ENCODE assay signal across 13 cellular contexts in genomic region chr4:143287571-143287923, GRCh38. TPM values are rescaled to one million over a fixed set of nuclear protein-coding genes. Genes with fewer than 3 reads are reported as not detected.
A peak's percentile ranks its signal among the peaks of the same experiment; 100 is the strongest.
DNase-seq lines count a peak whose midpoint lies in the region; ATAC-seq and TF ChIP-seq lines count a peak whose summit lies in the region.
"Had no signal": no experiment of that assay in that cellular context is flagged by ENCODE, and none has a peak within 500 bp of the region (broad histone marks: within the 10 kb centered on the region; RNA-seq: fewer than 3 reads in every experiment).

No MANE protein-coding gene starts in this region.

- intact Hi-C loops in PC-9 (cut with micrococcal nuclease; ENCODE audit: unreplicated experiment), result no loop called here

- H3K4me3 ChIP-seq in PC-9 (no peak overlapping the region), fibroblast of lung (replicated peaks in 1 of 4; ENCODE audit: control extremely low read depth in 1 of 4, insufficient read depth in 1 of 4, low read depth in 3 of 4, low read length in 4 of 4) (no peak overlapping the region), skeletal muscle satellite cell (ENCODE audit: low read length) (no peak overlapping the region)

- H3K36me3 ChIP-seq in PC-9 (ENCODE audit: low read depth) (no peaks in the 10 kb centered on the region), fibroblast of lung (ENCODE audit: control insufficient read depth, insufficient read depth, low read length) (no peaks in the 10 kb centered on the region), skeletal muscle satellite cell (ENCODE audit: insufficient read depth, low read length) (no peaks in the 10 kb centered on the region)

- POLR2A ChIA-PET in PC-9 (lab: Charles Lee; ENCODE audit: unreplicated experiment), result interaction anchor here (0.6 kb wide), 2 partner anchors 272 to 814 kb away, joined by 3 to 6 read pairs; no protein-coding TSS in a partner anchor

- peak; percentile 4 for DNase-seq in ELR (ENCODE audit: low read depth)
- no peak for DNase-seq in PC-9
- DNase-seq in fibroblast of lung (ENCODE audit: low read depth in 2 of 2), result no peak
- DNase-seq in GM13977 (ENCODE audit: low spot score), result no peak
- no peak for DNase-seq in NCI-H2171 treated with DMSO at 0.1 percent for 48 hours (lab: John Stamatoyannopoulos, UW)
- no peak for DNase-seq in AG20443 (ENCODE audit: low spot score)
- DNase-seq: activated CD4-positive, alpha-beta T cell treated with anti-CD3 and anti-CD28 coated beads for 1 hour; activated T-cell treated with anti-CD3 and anti-CD28 coated beads, Interleukin-2, amount 50 U/mL, for 4 hours; kidney; NCI-H2029 treated with DMSO at 0.1 percent for 48 hours had no signal

- H4K20me1 ChIP-seq in PC-9 (ENCODE audit: insufficient read depth) (no peaks in the 10 kb centered on the region), fibroblast of lung (ENCODE audit: control insufficient read depth, extremely low read depth, insufficient read depth, low read length) (no peaks in the 10 kb centered on the region)

- H3K27ac ChIP-seq in PC-9, result no peak overlapping the region
- peak overlapping the region; percentile 37 for H3K27ac ChIP-seq in fibroblast of lung (ENCODE audit: insufficient read depth, low read length)

- H3K9me3 ChIP-seq in PC-9 (ENCODE audit: insufficient read depth, low read depth), result no peaks in the 10 kb centered on the region
- no peaks in the 10 kb centered on the region for H3K9me3 ChIP-seq in fibroblast of lung (ENCODE audit: control insufficient read depth, insufficient read depth, low read depth, low read length)
- no peaks in the 10 kb centered on the region for H3K9me3 ChIP-seq in skeletal muscle satellite cell (replicated peaks; ENCODE audit: low read length)

- H3K4me1 ChIP-seq in PC-9 (replicated peaks; ENCODE audit: insufficient read depth) (peaks cover 15% of the 10 kb centered on the region), fibroblast of lung (ENCODE audit: control insufficient read depth, extremely low read depth, insufficient read depth, low read length) (peaks cover 11% of the 10 kb centered on the region), skeletal muscle satellite cell (ENCODE audit: control insufficient read depth, insufficient read depth, low read length) (peaks cover 19% of the 10 kb centered on the region)

- no peak overlapping the region for H3K9ac ChIP-seq in fibroblast of lung (ENCODE audit: insufficient read depth, low read length)
- peak overlapping the region; percentile 51 for H3K9ac ChIP-seq in skeletal muscle satellite cell (ENCODE audit: low read depth, low read length)

- H3F3A ChIP-seq in PC-9 (ENCODE audit: insufficient read depth, low read depth), result no peaks in the 10 kb centered on the region

- H3K79me2 ChIP-seq in PC-9 (ENCODE audit: low read depth) (no peaks in the 10 kb centered on the region), fibroblast of lung (ENCODE audit: control insufficient read depth, insufficient read depth, low read length) (no peaks in the 10 kb centered on the region)

- H3K4me2 ChIP-seq in PC-9 (no peak overlapping the region), fibroblast of lung (ENCODE audit: extremely low read depth, insufficient read depth, low read length) (no peak overlapping the region), skeletal muscle satellite cell (ENCODE audit: low read length) (peak overlapping the region; percentile 68)

- in situ Hi-C loops in GM13977 (cut with MboI; ENCODE audit: low pct_unique_long_range_greater_than_20kb, low sequenced_read_pairs, unreplicated experiment), result no loop called here

- CTCF ChIA-PET in PC-9 (lab: Charles Lee), result no interaction called here

- H3K9me2 ChIP-seq in PC-9 (ENCODE audit: insufficient read depth), result no peaks in the 10 kb centered on the region

- H3K27me3 ChIP-seq in PC-9 (ENCODE audit: insufficient read depth, low read depth), result no peaks in the 10 kb centered on the region
- H3K27me3 ChIP-seq in fibroblast of lung (ENCODE audit: control insufficient read depth, insufficient read depth, low read length), result no peaks in the 10 kb centered on the region
- no peaks in the 10 kb centered on the region for H3K27me3 ChIP-seq in skeletal muscle satellite cell (ENCODE audit: control insufficient read depth, insufficient read depth, low read length)

- BruUV-seq in PC-9 (replicated peaks; lab: Mats Ljungman, UMichigan), result no TSS peak

- ATAC-seq in GM18873 (IDR thresholded peaks at IDR 0.05; ENCODE audit: low FRiP score, unreplicated experiment), result no peak
- ATAC-seq: activated T-cell treated with anti-CD3 and anti-CD28 coated beads, Interleukin-2, amount 50 U/mL, for 4 hours; natural killer cell treated with Interleukin-12 subunit alpha and Interleukin-12 subunit beta and Interleukin-15 and Interleukin-18, amount 100 ng/mL, for 72 hours had no signal

- TF ChIP-seq CTCF in PC-9 (conservative IDR thresholded peaks at IDR 0.05) (no peak), fibroblast of lung (conservative IDR thresholded peaks at IDR 0.05 in 1 of 2, IDR thresholded peaks at IDR 0.05 in 1 of 2; ENCODE audit: low read depth in 1 of 2, low read length in 2 of 2) (no peak), GM13977 (IDR thresholded peaks at IDR 0.05; ENCODE audit: extremely low read depth, insufficient read depth, missing control alignments) (no peak)

- 0 out of 2 replicates have a peak overlapping the region, but pooled peaks have one; percentile 28 for H2AFZ ChIP-seq in PC-9
- peak overlapping the region; percentile 61 for H2AFZ ChIP-seq in fibroblast of lung (ENCODE audit: low read length)

RNA-seq across cellular contexts. Expression of gene GAB1, which starts 49.1 kb away (rescaled TPM):
- total RNA-seq in PC-9 (2021) (27.4 and 29.4 TPM in 2 replicates), fibroblast of lung (8.5 and 10.6 TPM in 2 replicates)
- polyA plus RNA-seq in fibroblast of lung, result 13.7 and 18.0 TPM in 2 replicates
- polyA plus RNA-seq in fibroblast of lung (2012), result 8.5 and 13.5 TPM in 2 replicates
- 4.3 and 10.0 TPM in 2 replicates for polyA minus RNA-seq in fibroblast of lung (ENCODE audit: low replicate concordance)
- 5.0 and 6.3 TPM in 2 replicates for total RNA-seq in skeletal muscle satellite cell (2012; rRNA removed)
